ENCODE assay signal across 29 cellular contexts in genomic region chr15:80916056-80916455, GRCh38.
"Had no signal": no experiment of that assay in that cellular context is flagged by ENCODE, and none has a peak within 500 bp of the region (broad histone marks: within the 10 kb centered on the region; RNA-seq: fewer than 3 reads in every experiment).

No MANE protein-coding gene starts in this region.

- H3K36me3 Mint-ChIP-seq: mesothelial cell of epicardium; natural killer cell treated with Interleukin-12 subunit alpha and Interleukin-12 subunit beta and Interleukin-15 and Interleukin-18, amount 100 ng/mL, for 72 hours; stimulated activated naive B cell treated with anti-CD40 and anti-IgM and Interleukin-4, amounts not matched to agents 10 μg/mL and 1 μg/mL and 100 μg/mL, for 72 hours had no signal

- H3K36me3 ChIP-seq: thyroid gland, transverse colon, vagina had no signal

- H3K4me3 ChIP-seq: hepatocyte, left lung, lower lobe of right lung, skin epidermis, stomach, testis, thyroid gland, transverse colon, upper lobe of left lung, vagina had no signal

- H3K9me3 ChIP-seq: left lung, lower lobe of right lung, stomach, testis, thyroid gland, transverse colon, upper lobe of left lung, vagina had no signal

- DNase-seq: kidney glomerular epithelial cell; left cardiac atrium; left lung; lower lobe of right lung; mammary epithelial cell; mesenchymal stem cell; naive thymus-derived CD4-positive, alpha-beta T cell; nucleus accumbens; retina; right cardiac atrium; stimulated activated CD4-positive, alpha-beta T cell treated with anti-CD3 and anti-CD28 coated beads, Interleukin-12 subunit alpha, Interleukin-12 subunit beta, amount 100 ng/mL, for 4 hours; stimulated activated CD4-positive, alpha-beta T cell treated with anti-CD3 and anti-CD28 coated beads, Interleukin-15, amount 100 ng/mL, for 24 hours; stimulated activated CD4-positive, alpha-beta T cell treated with anti-CD3 and anti-CD28 coated beads, Interleukin-2, amount 100 ng/mL, for 24 hours; stimulated activated CD4-positive, alpha-beta T cell treated with anti-CD3 and anti-CD28 coated beads, Interleukin-4, amount 100 ng/mL, for 1 hour; stimulated activated naive B cell treated with anti-CD40 and anti-IgM and Interleukin-4, amounts not matched to agents 10 μg/mL and 1 μg/mL and 100 μg/mL, for 72 hours; stimulated activated naive CD8-positive, alpha-beta T cell treated with anti-CD3 and anti-CD28 coated beads, Interleukin-15, Interleukin-2, amounts not matched to agents 100 U/mL and 50 U/mL, for 24 hours; stomach; testis; thyroid gland; transverse colon; upper lobe of left lung had no signal

- H3K4me1 Mint-ChIP-seq: stimulated activated naive B cell treated with anti-CD40 and anti-IgM and Interleukin-4, amounts not matched to agents 10 μg/mL and 1 μg/mL and 100 μg/mL, for 72 hours had no signal

- H3K4me2 ChIP-seq: hepatocyte had no signal

- H3K27ac ChIP-seq: hepatocyte, left lung, lower lobe of right lung, parathyroid adenoma, skin epidermis, stomach, thyroid gland, transverse colon, upper lobe of left lung, vagina had no signal

- H3K4me3 Mint-ChIP-seq: mesothelial cell of epicardium; naive thymus-derived CD4-positive, alpha-beta T cell; natural killer cell treated with Interleukin-12 subunit alpha and Interleukin-12 subunit beta and Interleukin-15 and Interleukin-18, amount 100 ng/mL, for 72 hours; stimulated activated naive B cell treated with anti-CD40 and anti-IgM and Interleukin-4, amounts not matched to agents 10 μg/mL and 1 μg/mL and 100 μg/mL, for 72 hours had no signal

- H3K4me1 ChIP-seq: left lung, lower lobe of right lung, stomach, thyroid gland, upper lobe of left lung had no signal

- H3K9ac ChIP-seq: parathyroid adenoma had no signal

- H3K27ac Mint-ChIP-seq: mesothelial cell of epicardium; naive thymus-derived CD4-positive, alpha-beta T cell; progenitor cell of endocrine pancreas; stimulated activated naive B cell treated with anti-CD40 and anti-IgM and Interleukin-4, amounts not matched to agents 10 μg/mL and 1 μg/mL and 100 μg/mL, for 72 hours had no signal

- H3K27me3 ChIP-seq: hepatocyte, left lung, stomach, testis, thyroid gland, transverse colon, upper lobe of left lung, vagina had no signal

- ATAC-seq: left cardiac atrium; left lung; lower lobe of right lung; naive thymus-derived CD4-positive, alpha-beta T cell; natural killer cell treated with Interleukin-12 subunit alpha and Interleukin-12 subunit beta and Interleukin-15 and Interleukin-18, amount 100 ng/mL, for 72 hours; right cardiac atrium; sciatic nerve; stimulated activated naive B cell treated with anti-CD40 and anti-IgM and Interleukin-4, amounts not matched to agents 10 μg/mL and 1 μg/mL and 100 μg/mL, for 72 hours; stimulated activated naive CD8-positive, alpha-beta T cell treated with anti-CD3 and anti-CD28 coated beads, Interleukin-15, Interleukin-2, amounts not matched to agents 100 U/mL and 50 U/mL, for 24 hours had no signal

- H3K9me3 Mint-ChIP-seq: mesothelial cell of epicardium; natural killer cell treated with Interleukin-12 subunit alpha and Interleukin-12 subunit beta and Interleukin-15 and Interleukin-18, amount 100 ng/mL, for 72 hours; stimulated activated naive B cell treated with anti-CD40 and anti-IgM and Interleukin-4, amounts not matched to agents 10 μg/mL and 1 μg/mL and 100 μg/mL, for 72 hours had no signal

- H2AFZ ChIP-seq: hepatocyte, parathyroid adenoma had no signal

- H3K27me3 Mint-ChIP-seq: naive thymus-derived CD4-positive, alpha-beta T cell; natural killer cell treated with Interleukin-12 subunit alpha and Interleukin-12 subunit beta and Interleukin-15 and Interleukin-18, amount 100 ng/mL, for 72 hours; stimulated activated naive B cell treated with anti-CD40 and anti-IgM and Interleukin-4, amounts not matched to agents 10 μg/mL and 1 μg/mL and 100 μg/mL, for 72 hours had no signal

- H3K79me2 ChIP-seq: hepatocyte, parathyroid adenoma had no signal
